9 cellular contexts compared by ENCODE assay signal in the genomic region with DNA sequence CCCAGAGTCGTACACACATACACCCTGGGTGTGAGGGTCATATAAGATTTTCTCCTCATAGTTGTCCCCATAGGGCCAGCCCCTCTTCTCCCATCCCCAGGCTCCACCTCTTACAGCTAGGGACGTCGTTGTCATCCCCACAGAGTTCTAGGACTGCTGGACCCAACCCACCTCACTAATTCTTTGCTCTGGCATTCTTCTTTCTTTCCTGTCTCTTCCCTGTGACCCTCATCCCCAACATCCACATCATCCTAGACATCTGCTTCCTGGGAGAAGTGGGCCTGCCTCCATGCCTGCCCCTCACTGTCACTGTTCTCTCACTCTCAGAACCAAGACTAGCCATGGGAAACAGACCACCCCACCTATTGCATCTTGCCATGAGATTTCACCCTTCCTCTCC. TPM values are rescaled to one million over a fixed set of nuclear protein-coding genes. Genes with fewer than 3 reads are reported as not detected.
DNase-seq lines count a peak whose midpoint lies in the region; ATAC-seq and TF ChIP-seq lines count a peak whose summit lies in the region.
"Had no signal": no experiment of that assay in that cellular context is flagged by ENCODE, and none has a peak within 500 bp of the region (broad histone marks: within the 10 kb centered on the region; RNA-seq: fewer than 3 reads in every experiment).

No MANE protein-coding gene starts in this region.

- no TSS peak for BruUV-seq in MCF 10A (replicated peaks; lab: Mats Ljungman, UMichigan)

- H3K4me3 Mint-ChIP-seq in MCF 10A (ENCODE audit: unreplicated experiment) (peak overlapping the region; percentile 97), mesothelial cell of epicardium (peak overlapping the region; percentile 96)

- peak overlapping the region; percentile 97 for H3K4me3 ChIP-seq in cardiac muscle cell
- peak overlapping the region; percentile 86 for H3K4me3 ChIP-seq in urinary bladder (ENCODE audit: low read depth, low read length)

- H3K27ac ChIP-seq in cardiac muscle cell (no peak overlapping the region), urinary bladder (ENCODE audit: low read depth) (no peak overlapping the region)

- H3K9me3 ChIP-seq in cardiac muscle cell (ENCODE audit: low read depth): no peaks in the 10 kb centered on the region

- no peaks in the 10 kb centered on the region for H3K27me3 Mint-ChIP-seq in MCF 10A (ENCODE audit: insufficient read depth, unreplicated experiment)
- peaks cover 2% of the 10 kb centered on the region for H3K27me3 Mint-ChIP-seq in mesothelial cell of epicardium (ENCODE audit: low read depth)

- no peak for TF ChIP-seq CTCF in cardiac muscle cell (IDR thresholded peaks at IDR 0.05; ENCODE audit: low read depth, low read length)
- TF ChIP-seq CTCF in MCF 10A (IDR thresholded peaks at IDR 0.05; ENCODE audit: unreplicated experiment): no peak
- no peak for TF ChIP-seq CTCF in mesothelial cell of epicardium (IDR thresholded peaks at IDR 0.05; ENCODE audit: unreplicated experiment)

- H3K36me3 ChIP-seq in cardiac muscle cell (no peaks in the 10 kb centered on the region), urinary bladder (ENCODE audit: insufficient read depth) (no peaks in the 10 kb centered on the region)

- 27% methylated on average over 3 of the region's 3 CpGs for WGBS in urinary bladder

- peak overlapping the region; percentile 96 for H3K27ac Mint-ChIP-seq in MCF 10A (ENCODE audit: low read depth, unreplicated experiment)
- H3K27ac Mint-ChIP-seq in mesothelial cell of epicardium: peak overlapping the region; percentile 96

- ATAC-seq in Right ventricle myocardium inferior: no peak

- peaks cover 45% of the 10 kb centered on the region for H3K4me1 Mint-ChIP-seq in MCF 10A (ENCODE audit: insufficient read depth, unreplicated experiment)
- H3K4me1 Mint-ChIP-seq in mesothelial cell of epicardium: peaks cover 40% of the 10 kb centered on the region

- H3K9me3 Mint-ChIP-seq in MCF 10A (ENCODE audit: unreplicated experiment) (no peaks in the 10 kb centered on the region), mesothelial cell of epicardium (no peaks in the 10 kb centered on the region)

- peaks cover 12% of the 10 kb centered on the region for H3K4me1 ChIP-seq in cardiac muscle cell (ENCODE audit: low read depth)
- no peaks in the 10 kb centered on the region for H3K4me1 ChIP-seq in urinary bladder (ENCODE audit: insufficient read depth)

- POLR2A ChIA-PET in MCF 10A (lab: Yijun Ruan, JAX): interaction anchor here (0.6 to 2.0 kb wide), 12 partner anchors 25 to 757 kb away, joined by 3 to 7 read pairs (median 4); a partner anchor contains a TSS

- CTCF ChIA-PET in MCF 10A (lab: Yijun Ruan, JAX): interaction anchor here (0.7 to 3.8 kb wide), 6 partner anchors 11 to 93 kb away, joined by 3 to 28 read pairs (median 4); a partner anchor contains a TSS

- DNase-seq in cardiac muscle cell (ENCODE audit: low read depth in 1 of 2, low spot score in 1 of 2): no peak
- no peak for DNase-seq in Right ventricle myocardium inferior (ENCODE audit: missing footprints)
- no peak for DNase-seq in MCF 10A (ENCODE audit: unreplicated experiment)
- no peak for DNase-seq in mesothelial cell of epicardium (ENCODE audit: low spot score in 2 of 2, unreplicated experiment in 2 of 2)
- DNase-seq in effector CD4-positive, alpha-beta T cell: no peak
- no peak for DNase-seq in NCI-H2107 treated with DMSO at 0.1 percent for 48 hours (lab: John Stamatoyannopoulos, UW; ENCODE audit: unreplicated experiment)
- no peak for DNase-seq in NCI-H526 (lab: John Stamatoyannopoulos, UW)
- DNase-seq: activated gamma-delta T cell treated with Interleukin-2 at 50 U/mL for 16 hours had no signal

- H3K27me3 ChIP-seq in cardiac muscle cell: peaks cover 3% of the 10 kb centered on the region

- intact Hi-C loops in Right ventricle myocardium inferior (cut with DNase I): loop anchor here (2.0 to 10.0 kb wide), 3 partner anchors 273 to 347 kb away; a partner anchor contains a TSS
- intact Hi-C loops in MCF 10A (cut with micrococcal nuclease): no loop called here

- H3K36me3 Mint-ChIP-seq in MCF 10A (ENCODE audit: insufficient read depth, unreplicated experiment): peaks cover 12% of the 10 kb centered on the region
- H3K36me3 Mint-ChIP-seq in mesothelial cell of epicardium: no peaks in the 10 kb centered on the region

RNA-seq across cellular contexts. Expression of a gene that starts 1.1 kb away (rescaled TPM):
- total RNA-seq in cardiac muscle cell: 60.0 and 202 TPM in 2 replicates
- 123 and 131 TPM in 2 replicates for polyA plus RNA-seq in cardiac muscle cell
- total RNA-seq in Right ventricle myocardium inferior: 132 TPM
- total RNA-seq in MCF 10A (2022): 207 and 212 TPM in 2 replicates
- total RNA-seq in mesothelial cell of epicardium: 81.6 to 90.3 TPM (median 86.0 TPM) in 3 replicates
- 29.3 TPM for total RNA-seq in urinary bladder
- 100 TPM for polyA plus RNA-seq in urinary bladder
